In the genomic region with DNA sequence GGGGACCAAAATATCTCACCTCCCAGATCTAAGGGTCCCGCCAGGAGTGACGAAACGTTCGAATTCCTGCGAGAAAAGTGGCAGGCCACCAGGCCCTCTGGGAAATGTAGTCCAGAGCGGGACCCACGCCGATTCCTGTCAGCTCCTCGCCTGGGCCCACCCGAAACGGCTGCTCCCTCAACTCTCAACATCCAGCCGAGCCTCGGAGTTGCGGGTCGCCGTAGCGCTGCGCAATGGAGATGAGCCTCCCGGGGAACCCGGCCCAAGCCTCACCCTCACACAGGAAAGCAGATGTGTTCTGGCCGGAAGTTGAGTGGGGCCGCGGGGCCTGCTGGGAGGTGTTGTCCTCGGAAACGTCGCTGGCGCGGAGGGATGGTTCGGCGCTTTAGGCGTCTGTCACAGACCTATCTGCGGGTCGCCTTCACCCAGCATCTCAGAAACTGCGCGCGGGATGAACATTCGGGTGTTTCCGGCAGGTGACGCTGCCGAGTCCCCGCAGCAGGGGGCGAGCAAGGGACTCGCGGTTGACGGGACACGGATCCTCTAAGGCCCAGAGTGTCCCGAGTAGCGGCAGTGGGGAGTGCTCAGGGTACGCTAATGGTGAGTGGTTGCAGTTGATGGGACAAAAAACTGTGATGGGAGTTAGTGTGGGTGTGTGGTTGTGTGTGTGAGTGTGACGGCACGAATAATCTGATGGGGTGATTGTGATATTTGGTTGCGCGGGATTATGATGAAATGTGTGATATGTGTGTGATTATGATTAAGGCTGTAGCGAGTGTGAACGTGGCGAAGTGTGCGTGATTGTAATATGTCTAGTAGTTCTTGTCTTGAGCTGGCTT, we compare ENCODE assay signal across 8 cellular contexts. TPM values are rescaled to one million over a fixed set of nuclear protein-coding genes. Genes with fewer than 3 reads are reported as not detected.
DNase-seq lines count a peak whose midpoint lies in the region; ATAC-seq and TF ChIP-seq lines count a peak whose summit lies in the region.

A gene (plus strand): TSS at position 341 of the 839 bp plus-strand sequence. CDS start 6,439 bp downstream, outside the sequence.
A gene (minus strand): TSS at position 300 of the 839 bp plus-strand sequence. CDS start 1,124 bp downstream, outside the sequence.

- CTCF ChIA-PET in HEK293T (lab: Yijun Ruan, JAX), result no interaction called here

- H3K27me3 Mint-ChIP-seq in brain, result peaks cover 3% of the 10 kb centered on the region

- intact Hi-C loops in sciatic nerve (cut with DNase I), result no loop called here

- POLR2A ChIA-PET in HEK293T (lab: Yijun Ruan, JAX), result no interaction called here

- H3K4me3 Mint-ChIP-seq in brain, result peak within 1 kb of the TSS; percentile 95 to 98 (median 96)

- peak within 1 kb of the TSS; percentile 93 to 98 (median 97) for H3K27ac Mint-ChIP-seq in brain

- H3K36me3 Mint-ChIP-seq in brain, result peaks cover 96% of the 10 kb centered on the region

- DNase-seq in GM04503 (ENCODE audit: low read depth) (peak; percentile 76), HEK293T (ENCODE audit: extremely low spot score) (peak; percentile 79), NCI-H1417 (lab: John Stamatoyannopoulos, UW) (peak; percentile 85 to 88 (median 87)), UCSD-AML1 (lab: John Stamatoyannopoulos, UW; ENCODE audit: unreplicated experiment) (peak; percentile 84), iPS DF 4.7 (ENCODE audit: extremely low read depth, low spot score) (peak; percentile 41), sciatic nerve (ENCODE audit: low spot score) (peak; percentile 90), NOMO-1 (lab: John Stamatoyannopoulos, UW; ENCODE audit: unreplicated experiment in 2 of 2) (no peak)

- peak; percentile 99 for ATAC-seq in sciatic nerve

- peak; percentile 57 to 71 for TF ChIP-seq CTCF in brain (conservative IDR thresholded peaks at IDR 0.05)

- peaks cover 20 to 49% (median 38%) of the 10 kb centered on the region in 5 experiments for H3K9me3 Mint-ChIP-seq in brain

- peaks cover 42% of the 10 kb centered on the region for H3K4me1 Mint-ChIP-seq in brain

TF ChIP-seq in HEK293T, 16 proteins besides CTCF, POLR2A, EP300 and RAD21:
- TF ChIP-seq, protein P1, sequence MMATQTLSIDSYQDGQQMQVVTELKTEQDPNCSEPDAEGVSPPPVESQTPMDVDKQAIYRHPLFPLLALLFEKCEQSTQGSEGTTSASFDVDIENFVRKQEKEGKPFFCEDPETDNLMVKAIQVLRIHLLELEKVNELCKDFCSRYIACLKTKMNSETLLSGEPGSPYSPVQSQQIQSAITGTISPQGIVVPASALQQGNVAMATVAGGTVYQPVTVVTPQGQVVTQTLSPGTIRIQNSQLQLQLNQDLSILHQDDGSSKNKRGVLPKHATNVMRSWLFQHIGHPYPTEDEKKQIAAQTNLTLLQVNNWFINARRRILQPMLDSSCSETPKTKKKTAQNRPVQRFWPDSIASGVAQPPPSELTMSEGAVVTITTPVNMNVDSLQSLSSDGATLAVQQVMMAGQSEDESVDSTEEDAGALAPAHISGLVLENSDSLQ (IDR thresholded peaks at IDR 0.05), result peak; percentile 38; the same call in 1 of the 2 replicates
- TF ChIP-seq SUZ12 (IDR thresholded peaks at IDR 0.05) (no peak), L3MBTL2 (conservative IDR thresholded peaks at IDR 0.05) (peak; percentile 61; the same call in 1 of the 2 replicates), TARDBP (IDR thresholded peaks at IDR 0.05) (peak; percentile 61; the same call in 1 of the 2 replicates), FOXM1 (IDR thresholded peaks at IDR 0.05; ENCODE audit: borderline replicate concordance) (no peak)
TF ChIP-seq in HEK293T: peak in this region for 3.

RNA-seq across cellular contexts. Expression of the first gene that starts in this region (rescaled TPM):
- polyA plus RNA-seq in brain (ENCODE audit: insufficient read depth, low read depth, low replicate concordance), result 6.1 TPM
- total RNA-seq in sciatic nerve, result 17.8 TPM

RNA-seq across cellular contexts. Expression of the second gene that starts in this region (rescaled TPM):
- polyA plus RNA-seq in brain (ENCODE audit: insufficient read depth, low read depth, low replicate concordance), result 0.58 TPM
- total RNA-seq in sciatic nerve, result 4.1 TPM

Comparison
In these comparisons a context has a peak if more than half of its experiments do, and no peak if none do; other contexts are left out.
1. DNase-seq: peak in GM04503 (single experiment), HEK293T (single experiment), NCI-H1417 (3 of 3), UCSD-AML1 (single experiment), iPS DF 4.7 (single experiment) and sciatic nerve (single experiment); none in NOMO-1 (0 of 2).